10 cellular contexts compared by ENCODE assay signal in the genomic region with DNA sequence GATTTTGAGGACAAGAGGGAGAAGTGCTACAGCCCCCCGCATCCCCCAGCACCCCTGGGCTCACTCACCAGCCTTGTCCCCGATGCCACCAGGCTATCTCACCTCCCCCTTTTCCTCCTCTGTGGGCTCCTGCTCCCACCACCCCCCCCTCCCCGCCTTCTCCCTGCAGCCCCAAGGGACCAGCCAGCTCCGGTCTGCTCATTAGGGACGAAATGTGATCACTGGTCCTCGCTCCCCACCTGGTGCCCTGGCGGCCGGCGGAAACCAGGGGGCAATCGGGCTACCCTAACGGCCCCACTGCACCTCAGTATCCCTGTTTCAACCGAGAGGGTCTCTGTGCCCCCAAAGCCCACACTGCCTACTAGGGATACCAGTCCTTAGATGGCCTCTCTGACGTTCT. TPM values are rescaled to one million over a fixed set of nuclear protein-coding genes. Genes with fewer than 3 reads are reported as not detected.
DNase-seq lines count a peak whose midpoint lies in the region; ATAC-seq and TF ChIP-seq lines count a peak whose summit lies in the region.
"Had no signal": no experiment of that assay in that cellular context is flagged by ENCODE, and none has a peak within 500 bp of the region (broad histone marks: within the 10 kb centered on the region; RNA-seq: fewer than 3 reads in every experiment).

No MANE protein-coding gene starts in this region.

- no peak overlapping the region for H3K27ac ChIP-seq in OCI-LY3 (ENCODE audit: low read length)
- H3K27ac ChIP-seq: SJCRH30 had no signal

- H3K4me3 Mint-ChIP-seq in naive thymus-derived CD8-positive, alpha-beta T cell, result peak overlapping the region in 6 of 10 donors; percentile 7 to 56 (median 26)

- ATAC-seq in naive thymus-derived CD8-positive, alpha-beta T cell, result peak in 1 of 2 donors; percentile 24

- in situ Hi-C loops in GM13977 (cut with MboI; ENCODE audit: low pct_unique_long_range_greater_than_20kb, low sequenced_read_pairs, unreplicated experiment), result no loop called here

- H3K4me2 ChIP-seq in OCI-LY3 (ENCODE audit: low read length), result peak overlapping the region; percentile 89; the same call in 1 of the 2 replicates

- 0 out of 2 replicates have a peak overlapping the region, but pooled peaks have one; percentile 99 for H2AFZ ChIP-seq in OCI-LY3 (ENCODE audit: low read depth, low read length)

- POLR2A ChIA-PET in naive thymus-derived CD8-positive, alpha-beta T cell (lab: Charles Lee), result interaction anchor here (1.8 kb wide), 1 partner anchor 43 kb away, joined by 4 read pairs; no protein-coding TSS in a partner anchor

- no peaks in the 10 kb centered on the region for H3K79me2 ChIP-seq in OCI-LY3 (ENCODE audit: low read length)

- DNase-seq in GM13977 (ENCODE audit: low spot score) (peak; percentile 22), foreskin melanocyte (no peak), Ammon's horn (ENCODE audit: low spot score) (no peak), NCI-H524 treated with DMSO at 0.1 percent for 48 hours (lab: John Stamatoyannopoulos, UW) (no peak)
- no peak for DNase-seq in naive thymus-derived CD8-positive, alpha-beta T cell
- DNase-seq: CD8-positive, alpha-beta memory T cell; MG63; NCI-H510A treated with DMSO at 0.1 percent for 48 hours; SJCRH30 had no signal

- peaks cover 0 to 2% (median 0%) of the 10 kb centered on the region in 9 donors for H3K9me3 Mint-ChIP-seq in naive thymus-derived CD8-positive, alpha-beta T cell

- H3K9me3 ChIP-seq in OCI-LY3 (ENCODE audit: insufficient read depth, low read length), result no peaks in the 10 kb centered on the region
- H3K9me3 ChIP-seq: MG63, SJCRH30 had no signal

- no peaks in the 10 kb centered on the region for H3K36me3 ChIP-seq in OCI-LY3 (replicated peaks; ENCODE audit: low read depth, low read length)
- H3K36me3 ChIP-seq: MG63, SJCRH30 had no signal

- peaks cover 19% of the 10 kb centered on the region for H3K4me1 ChIP-seq in OCI-LY3 (ENCODE audit: low read length)

- TF ChIP-seq CTCF in GM13977 (IDR thresholded peaks at IDR 0.05; ENCODE audit: extremely low read depth, insufficient read depth, missing control alignments) (no peak), OCI-LY3 (IDR thresholded peaks at IDR 0.05; ENCODE audit: low read depth, low read length) (no peak)

- H3K27me3 ChIP-seq in OCI-LY3 (ENCODE audit: low read depth, low read length), result peaks cover 15% of the 10 kb centered on the region; the same call in 1 of the 2 replicates

- no peak overlapping the region for H3K9ac ChIP-seq in OCI-LY3 (ENCODE audit: low read length)

- peaks cover 26 to 52% (median 34%) of the 10 kb centered on the region in 4 donors for H3K4me1 Mint-ChIP-seq in naive thymus-derived CD8-positive, alpha-beta T cell

- peaks cover 0 to 6% (median 5%) of the 10 kb centered on the region in 3 donors for H3K36me3 Mint-ChIP-seq in naive thymus-derived CD8-positive, alpha-beta T cell

- peaks cover 43 to 90% (median 68%) of the 10 kb centered on the region in 5 donors for H3K27me3 Mint-ChIP-seq in naive thymus-derived CD8-positive, alpha-beta T cell

- no peaks in the 10 kb centered on the region for H4K20me1 ChIP-seq in OCI-LY3 (ENCODE audit: insufficient read depth, low read length)

- H3K4me3 ChIP-seq in OCI-LY3 (ENCODE audit: low read length), result no peak overlapping the region
- H3K4me3 ChIP-seq: MG63, SJCRH30 had no signal

- H3K27ac Mint-ChIP-seq in naive thymus-derived CD8-positive, alpha-beta T cell, result no peak overlapping the region

RNA-seq across cellular contexts. Expression of gene GPR4, which starts 2.7 kb away (rescaled TPM):
- total RNA-seq in naive thymus-derived CD8-positive, alpha-beta T cell, result not detected
- not detected for polyA plus RNA-seq in naive thymus-derived CD8-positive, alpha-beta T cell
- total RNA-seq: CD8-positive, alpha-beta memory T cell had no signal
- polyA plus RNA-seq: CD8-positive, alpha-beta memory T cell had no signal

RNA-seq across cellular contexts. Expression of gene OPA3, which starts 14.7 kb away (rescaled TPM):
- 10 to 100 TPM in 1 of 2 experiments, 1 to 10 TPM in 1; 8.8 to 10.6 TPM for total RNA-seq in naive thymus-derived CD8-positive, alpha-beta T cell
- 10 to 100 TPM in 2 of 3 donors, 1 to 10 TPM in 1; 7.5 to 25.3 (median 13.2) TPM for polyA plus RNA-seq in naive thymus-derived CD8-positive, alpha-beta T cell

RNA-seq across cellular contexts. Expression of gene EML2, which starts 39.9 kb away (rescaled TPM):
- 10 to 100 TPM; 52.1 to 56.8 TPM for total RNA-seq in naive thymus-derived CD8-positive, alpha-beta T cell
- 10 to 100 TPM in 2 of 3 donors, 1 to 10 TPM in 1; 8.8 to 17.8 (median 11.5) TPM for polyA plus RNA-seq in naive thymus-derived CD8-positive, alpha-beta T cell
